12 cellular contexts compared by ENCODE assay signal in genomic region chr9:122988919-122989614, GRCh38.
DNase-seq lines count a peak whose midpoint lies in the region; ATAC-seq lines count a peak whose summit lies in the region.
"Had no signal": no experiment of that assay in that cellular context is flagged by ENCODE, and none has a peak within 500 bp of the region (broad histone marks: within the 10 kb centered on the region; RNA-seq: fewer than 3 reads in every experiment).

No MANE protein-coding gene starts in this region.

- no peak for DNase-seq in NCI-H2081 treated with DMSO at 0.1 percent for 48 hours (lab: John Stamatoyannopoulos, UW)
- no peak for DNase-seq in NCI-H2171 treated with DMSO at 0.1 percent for 48 hours (lab: John Stamatoyannopoulos, UW)
- DNase-seq in C1 segment of cervical spinal cord (lab: John Stamatoyannopoulos, UW) = no peak
- no peak for DNase-seq in DMS79 treated with DMSO at 0.1 percent for 48 hours (lab: John Stamatoyannopoulos, UW)
- DNase-seq: amygdala; foreskin melanocyte; NCI-H187; stimulated activated CD4-positive, alpha-beta T cell treated with anti-CD3 and anti-CD28 coated beads, Interleukin-1b, Interleukin-23, amount 100 ng/mL, for 48 hours had no signal

- peak; percentile 76 for ATAC-seq in GM18517 (IDR thresholded peaks at IDR 0.05; ENCODE audit: unreplicated experiment)
- peak; percentile 84 for ATAC-seq in GM21390 (IDR thresholded peaks at IDR 0.05; ENCODE audit: unreplicated experiment)
- ATAC-seq in HG03354 (IDR thresholded peaks at IDR 0.05; ENCODE audit: poor library complexity, severe bottlenecking, unreplicated experiment) = peak; percentile 79

- peak overlapping the region; percentile 49 for H3K27ac ChIP-seq in cingulate gyrus (ENCODE audit: low read depth, low read length)
